Comparison of ENCODE assay signal across 7 cellular contexts in genomic region chr16:56357291-56357764, GRCh38.
A peak's percentile ranks its signal among the peaks of the same experiment; 100 is the strongest.
DNase-seq lines count a peak whose midpoint lies in the region; ATAC-seq, FAIRE-seq and TF ChIP-seq lines count a peak whose summit lies in the region.

No MANE protein-coding gene starts in this region.

- peak overlapping the region; percentile 93; the same call in 1 of the 2 replicates for H2BK15ac ChIP-seq in H1 (ENCODE audit: low read length)

- no peaks in the 10 kb centered on the region for H3K23me2 ChIP-seq in H1 (ENCODE audit: low read depth, low read length)

- POLR2A ChIA-PET in H1 (lab: Charles Lee; ENCODE audit: partially characterized antibody), result interaction anchor here (0.6 to 1.5 kb wide), 4 partner anchors 9 to 190 kb away, joined by 3 to 5 read pairs (median 3); no protein-coding TSS in a partner anchor

- peak overlapping the region; percentile 81 for H3K4ac ChIP-seq in H1 (replicated peaks; ENCODE audit: insufficient read length, low read depth, low read length)

- H3K9ac ChIP-seq in H1 (replicated peaks in 1 of 4; ENCODE audit: extremely low read depth in 1 of 4, low read depth in 3 of 4, low read length in 3 of 4), result no peak overlapping the region; a peak in 1 of 7 replicates

- no peaks in the 10 kb centered on the region for H3K79me1 ChIP-seq in H1 (ENCODE audit: low read depth, low read length)

- H3K36me3 Mint-ChIP-seq in naive B cell, result peaks cover 0 to 11% of the 10 kb centered on the region in 2 donors

- H3K27ac ChIP-seq in RWPE2 (ENCODE audit: poor library complexity, severe bottlenecking) (peak overlapping the region; percentile 60), H1 (ENCODE audit: low read depth, low read length) (no peak overlapping the region)

- H3K4me1 ChIP-seq in RWPE2 (ENCODE audit: insufficient read depth, poor library complexity, severe bottlenecking) (peaks cover 3% of the 10 kb centered on the region), H1 (replicated peaks in 1 of 4; ENCODE audit: control insufficient read depth in 3 of 4, insufficient read depth in 4 of 4, low read length in 3 of 4) (peaks cover 0 to 15% (median 9%) of the 10 kb centered on the region in 4 experiments; a peak in 6 of 7 replicates)

- H4K5ac ChIP-seq in H1 (ENCODE audit: insufficient read length, low read depth, low read length), result no peak overlapping the region

- peak overlapping the region; percentile 39 for H3K18ac ChIP-seq in H1 (ENCODE audit: extremely low read depth, low read length)

- H2AFZ ChIP-seq in H1 (ENCODE audit: low read length), result peak overlapping the region; percentile 47; the same call in 1 of the 2 replicates

- H4K8ac ChIP-seq in H1 (ENCODE audit: extremely low read depth, insufficient read depth, low read length), result peak overlapping the region; percentile 45; the same call in 1 of the 2 replicates

- no peak for TF ChIP-seq RAD21 in H1 (IDR thresholded peaks at IDR 0.05 in 1 of 2, conservative IDR thresholded peaks at IDR 0.05 in 1 of 2; ENCODE audit: low read depth in 2 of 2, low read length in 2 of 2)

- peak overlapping the region; percentile 86 for H2BK120ac ChIP-seq in H1 (replicated peaks; ENCODE audit: low read depth, low read length)

- 79% methylated on average over 12 of the region's 13 CpGs; no CpG with 5 or more reads in 1 of the 2 experiments for WGBS in H1 (ENCODE audit: extremely low coverage in 1 of 2, insufficient coverage in 1 of 2, insufficient read length in 1 of 2, insufficient replicate concordance in 2 of 2, low coverage in 1 of 2, low lambda C conversion rate in 2 of 2, missing lambda C conversion rate in 1 of 2), 2 experiments

- H3K4me3 Mint-ChIP-seq in naive B cell, result peak overlapping the region; percentile 59 to 92 (median 84)

- H4K20me1 ChIP-seq in H1 (replicated peaks in 1 of 2; ENCODE audit: control insufficient read depth in 1 of 2, insufficient read depth in 2 of 2, low read length in 2 of 2), result no peaks in the 10 kb centered on the region

- H3K4me1 Mint-ChIP-seq in naive B cell, result peaks cover 14 to 22% (median 21%) of the 10 kb centered on the region in 3 donors

- H3K27me3 ChIP-seq in RWPE2 (ENCODE audit: insufficient read depth, poor library complexity, severe bottlenecking), result no peaks in the 10 kb centered on the region
- no peaks in the 10 kb centered on the region; a peak in 1 of 7 replicates for H3K27me3 ChIP-seq in H1 (replicated peaks in 1 of 4; ENCODE audit: control insufficient read depth in 3 of 4, extremely low read depth in 1 of 4, insufficient read depth in 3 of 4, low read length in 3 of 4)

- no peak for TF ChIP-seq POLR2A in H1 (IDR thresholded peaks at IDR 0.05; ENCODE audit: control extremely low read depth in 1 of 2, low read depth in 2 of 2, low read length in 2 of 2)

- peak overlapping the region; percentile 18 for H3K4me3 ChIP-seq in RWPE2 (ENCODE audit: severe bottlenecking)
- H3K4me3 ChIP-seq in H1 (ENCODE audit: extremely low read depth in 1 of 4, insufficient read depth in 2 of 4, low read depth in 3 of 4, low read length in 4 of 4), result peak overlapping the region in 1 of 4 experiments; percentile 53; a peak in 1 of 8 replicates

- H3K36me3 ChIP-seq in RWPE2 (ENCODE audit: low read depth) (no peaks in the 10 kb centered on the region), H1 (ENCODE audit: control insufficient read depth in 2 of 4, insufficient read depth in 4 of 4, low read length in 3 of 4) (no peaks in the 10 kb centered on the region; a peak in 1 of 8 replicates)

- H3K23ac ChIP-seq in H1 (ENCODE audit: insufficient read length), result no peak overlapping the region

- no peaks in the 10 kb centered on the region for H3K9me3 Mint-ChIP-seq in naive B cell

- no peak for FAIRE-seq in H1 (lab: Jason Lieb, UNC)

- DNase-seq in RWPE2 (ENCODE audit: low spot score) (no peak), H1 (ENCODE audit: low read depth in 1 of 2, low spot score in 2 of 2) (peak in 1 of 2 experiments; percentile 56), naive B cell (no peak), NCI-H526 (lab: John Stamatoyannopoulos, UW) (no peak), NCI-H774 (lab: John Stamatoyannopoulos, UW) (no peak), DMS114 treated with DMSO at 0.1 percent for 48 hours (lab: John Stamatoyannopoulos, UW; ENCODE audit: unreplicated experiment) (no peak)

- no peaks in the 10 kb centered on the region for H3K79me2 ChIP-seq in H1 (ENCODE audit: control insufficient read depth in 1 of 2, insufficient read depth in 2 of 2, low read length in 2 of 2)

- peak overlapping the region; percentile 60 for H2BK5ac ChIP-seq in H1 (ENCODE audit: low read depth, low read length)

- TF ChIP-seq EP300 in H1 (IDR thresholded peaks at IDR 0.05; ENCODE audit: borderline replicate concordance in 1 of 2, low read depth in 2 of 2, low read length in 2 of 2), result no peak

- peak overlapping the region; percentile 26; the same call in 1 of the 2 replicates for H2AK5ac ChIP-seq in H1 (ENCODE audit: low read depth, low read length)

- peaks cover 0 to under 1% (median 0%) of the 10 kb centered on the region in 3 donors for H3K27me3 Mint-ChIP-seq in naive B cell

- ATAC-seq in GM19455 (IDR thresholded peaks at IDR 0.05; ENCODE audit: unreplicated experiment) (peak; percentile 9), RWPE2 (ENCODE audit: low read depth) (peak; percentile 37; the same call in 1 of the 3 replicates), naive B cell (ENCODE audit: low read depth in 2 of 2) (no peak)

- H3K9me3 ChIP-seq in RWPE2 (ENCODE audit: severe bottlenecking) (no peaks in the 10 kb centered on the region), H1 (ENCODE audit: insufficient read depth in 2 of 2, low read depth in 1 of 2, low read length in 1 of 2) (no peaks in the 10 kb centered on the region)

- peak overlapping the region; percentile 62; the same call in 1 of the 2 replicates for H2BK12ac ChIP-seq in H1 (ENCODE audit: low read depth, low read length)

- CTCF ChIA-PET in H1 (lab: Charles Lee; ENCODE audit: partially characterized antibody), result interaction anchor here (1.1 to 3.4 kb wide), 15 partner anchors 8 to 412 kb away, joined by 3 to 16 read pairs (median 7); no protein-coding TSS in a partner anchor

- no peak for TF ChIP-seq CTCF in RWPE2 (IDR thresholded peaks at IDR 0.05; ENCODE audit: poor library complexity, severe bottlenecking)
- no peak for TF ChIP-seq CTCF in H1 (IDR thresholded peaks at IDR 0.05; ENCODE audit: control extremely low read depth in 1 of 3, insufficient read depth in 1 of 3, low read depth in 1 of 3, low read length in 3 of 3)

- no peak overlapping the region for H3K14ac ChIP-seq in H1 (ENCODE audit: insufficient read length)

- H3K27ac Mint-ChIP-seq in naive B cell, result peak overlapping the region in 1 of 6 donors; percentile 84

- 0 out of 4 replicates have a peak overlapping the region, but pooled peaks of 1 of the 2 experiments have one; percentile 25 for H3K4me2 ChIP-seq in H1 (ENCODE audit: insufficient read depth in 1 of 2, low read depth in 2 of 2, low read length in 2 of 2)

- peak overlapping the region; percentile 75 for H4K91ac ChIP-seq in H1 (replicated peaks; ENCODE audit: insufficient read length, low read length)

- H3K56ac ChIP-seq in H1 (replicated peaks; ENCODE audit: insufficient read length, low read depth, low read length), result no peak overlapping the region

- H2BK20ac ChIP-seq in H1 (ENCODE audit: low read length), result peak overlapping the region; percentile 61; the same call in 1 of the 2 replicates

TF ChIP-seq in H1, 55 proteins besides CTCF, POLR2A, EP300 and RAD21:
- TF ChIP-seq SIN3A (conservative IDR thresholded peaks at IDR 0.05 in 1 of 2, IDR thresholded peaks at IDR 0.05 in 1 of 2; ENCODE audit: low read depth in 1 of 2, low read length in 2 of 2) (no peak), CREB1 (IDR thresholded peaks at IDR 0.05) (no peak), PHF8 (conservative IDR thresholded peaks at IDR 0.05; ENCODE audit: low read depth, low read length) (no peak), ATF3 (IDR thresholded peaks at IDR 0.05; ENCODE audit: insufficient read depth, low read depth, low read length) (no peak), CBX5 (IDR thresholded peaks at IDR 0.05; ENCODE audit: low read depth, low read length) (no peak), SP1 (IDR thresholded peaks at IDR 0.05; ENCODE audit: low read depth, low read length) (no peak), GABPA (IDR thresholded peaks at IDR 0.05; ENCODE audit: borderline replicate concordance, insufficient read depth, low read length) (no peak), BACH1 (IDR thresholded peaks at IDR 0.05; ENCODE audit: low read length) (no peak), HDAC2 (IDR thresholded peaks at IDR 0.05; ENCODE audit: borderline replicate concordance in 1 of 2, low read depth in 2 of 2, low read length in 2 of 2) (no peak), CHD1 (IDR thresholded peaks at IDR 0.05; ENCODE audit: low read depth, low read length) (no peak), BRCA1 (IDR thresholded peaks at IDR 0.05; ENCODE audit: low read depth, low read length) (no peak), USF2 (IDR thresholded peaks at IDR 0.05; ENCODE audit: low read length) (no peak), NANOG (IDR thresholded peaks at IDR 0.05; ENCODE audit: insufficient read depth, low read depth, low read length, poor library complexity, severe bottlenecking) (no peak), TBP (IDR thresholded peaks at IDR 0.05; ENCODE audit: low read depth, low read length) (no peak), EZH2 (IDR thresholded peaks at IDR 0.05; ENCODE audit: low read depth, low read length, severe bottlenecking) (no peak), SP2 (IDR thresholded peaks at IDR 0.05; ENCODE audit: low read length) (no peak), HDAC6 (IDR thresholded peaks at IDR 0.05; ENCODE audit: low read depth, low read length) (no peak)

Comparison
In these comparisons a context has a peak if more than half of its experiments do, and no peak if none do; other contexts are left out.
1. ATAC-seq: peak in GM19455 (single experiment) and RWPE2 (single experiment); none in naive B cell (0 of 2).